8 cellular contexts compared by ENCODE assay signal in the genomic region with DNA sequence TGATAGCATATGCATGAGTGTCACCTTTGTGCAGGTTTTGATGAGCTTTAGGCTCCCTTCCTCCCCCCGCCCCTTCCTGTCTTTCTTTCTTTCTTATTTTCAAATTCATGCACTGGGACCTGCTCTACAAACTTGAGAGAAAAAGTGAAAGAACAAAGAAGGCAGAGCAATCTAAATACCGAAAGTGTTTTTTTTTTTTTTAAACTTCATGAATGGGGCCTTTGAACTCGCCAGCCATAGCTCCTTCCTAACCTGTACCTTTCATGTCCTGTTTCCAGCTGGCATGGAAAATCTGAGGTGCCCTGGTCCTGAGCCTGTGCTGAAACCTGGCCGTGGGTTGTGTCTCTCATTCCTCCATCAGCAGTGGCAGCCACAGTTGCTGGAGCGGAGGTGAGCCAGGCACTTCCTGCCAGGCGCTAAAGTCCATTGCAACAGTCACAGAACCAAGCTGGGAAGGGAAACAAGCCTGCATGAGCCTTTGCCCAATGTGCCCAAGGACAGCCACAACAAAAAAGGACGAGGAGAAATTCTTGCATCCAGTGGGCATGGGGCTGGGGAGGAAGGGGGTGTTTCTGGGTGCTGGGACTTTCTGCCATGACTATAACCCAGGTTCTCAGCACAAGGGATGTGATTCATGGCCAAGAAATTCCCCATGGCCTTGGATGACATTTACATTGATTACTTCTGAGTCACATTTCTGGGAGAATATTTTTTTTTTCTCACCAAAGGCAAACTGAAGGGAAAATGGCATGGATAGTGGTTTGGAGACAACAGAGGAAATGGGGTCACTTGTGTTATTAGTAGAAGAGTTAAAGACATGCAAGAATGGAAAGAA.
DNase-seq lines count a peak whose midpoint lies in the region; ATAC-seq and TF ChIP-seq lines count a peak whose summit lies in the region.

No MANE protein-coding gene starts in this region.

- H3K27me3 ChIP-seq in HCT116 (ENCODE audit: insufficient read depth, low read length) = no peaks in the 10 kb centered on the region

- intact Hi-C loops in HCT116 (cut with micrococcal nuclease) = loop anchor here (5.0 kb wide), 1 partner anchor 76 kb away; no protein-coding TSS in a partner anchor
- intact Hi-C loops in head of caudate nucleus (cut with DNase I) = no loop called here

- no peaks in the 10 kb centered on the region for H3K9me3 ChIP-seq in HCT116 (ENCODE audit: control insufficient read depth in 1 of 2, insufficient read depth in 1 of 2, low read depth in 1 of 2, low read length in 2 of 2)

- POLR2A ChIA-PET in HCT116 (lab: Charles Lee) = interaction anchor here (0.9 to 1.7 kb wide), 3 partner anchors 11 to 152 kb away, joined by 3 to 4 read pairs (median 3); no protein-coding TSS in a partner anchor

- H3K27ac ChIP-seq in HCT116 (ENCODE audit: low read depth, low read length) = peak overlapping the region; percentile 95

- DNase-seq in HCT116 (ENCODE audit: low read depth, low spot score) (peak; percentile 83), fibroblast of villous mesenchyme (ENCODE audit: low read depth) (peak; percentile 93), head of caudate nucleus (no peak), GM20000 (ENCODE audit: low spot score) (no peak)
- peak; percentile 2 to 25 for DNase-seq in activated CD4-positive, alpha-beta T cell treated with anti-CD3 and anti-CD28 coated beads, Interleukin-2, amount 50 U/mL, for 4 hours
- peak; percentile 36 to 48 for DNase-seq in stimulated activated CD8-positive, alpha-beta memory T cell treated with anti-CD3 and anti-CD28 coated beads, Interleukin-15, amount 100 ng/mL, for 48 hours (ENCODE audit: low read depth in 2 of 2)

- peak overlapping the region; percentile 52 for H2AFZ ChIP-seq in HCT116 (ENCODE audit: low read depth, low read length, poor library complexity, severe bottlenecking)

- TF ChIP-seq RAD21 in HCT116 (IDR thresholded peaks at IDR 0.05; ENCODE audit: low read depth) = peak; percentile 22; the same call in 1 of the 2 replicates

- no peaks in the 10 kb centered on the region for H3K9me2 ChIP-seq in HCT116 (ENCODE audit: insufficient read depth)

- no peaks in the 10 kb centered on the region for H4K20me1 ChIP-seq in HCT116 (ENCODE audit: insufficient read depth)

- H3K9ac ChIP-seq in HCT116 (ENCODE audit: low read length) = peak overlapping the region; percentile 72

- TF ChIP-seq CTCF in HCT116 (IDR thresholded peaks at IDR 0.05 in 2 of 3, conservative IDR thresholded peaks at IDR 0.05 in 1 of 3; ENCODE audit: borderline replicate concordance in 1 of 3, insufficient read depth in 1 of 3, low read depth in 2 of 3, low read length in 2 of 3) = no peak
- TF ChIP-seq CTCF in fibroblast of villous mesenchyme (IDR thresholded peaks at IDR 0.05; ENCODE audit: insufficient read depth, low read depth, low read length) = no peak
- TF ChIP-seq CTCF in GM20000 (IDR thresholded peaks at IDR 0.05; ENCODE audit: extremely low read depth, missing control alignments) = no peak

- RAD21 ChIA-PET in HCT116 (lab: Charles Lee; ENCODE audit: low non-redundant PET in 1 of 2, low total read pairs in 2 of 2, uncharacterized antibody in 2 of 2, unreplicated experiment in 2 of 2) = interaction anchor here in 1 of 2 experiments (0.7 kb wide), 1 partner anchor 113 kb away, joined by 3 read pairs; no protein-coding TSS in a partner anchor

- H3K4me3 ChIP-seq in HCT116 (replicated peaks in 1 of 2; ENCODE audit: low read depth in 1 of 2, low read length in 2 of 2) (peak overlapping the region; percentile 15 to 45), fibroblast of villous mesenchyme (ENCODE audit: low read depth, low read length) (no peak overlapping the region)

- BruUV-seq in HCT116 (replicated peaks; lab: Mats Ljungman, UMichigan) = TSS peak; percentile 92

- no peaks in the 10 kb centered on the region for H3K36me3 ChIP-seq in HCT116 (ENCODE audit: control insufficient read depth in 1 of 2, insufficient read depth in 2 of 2, low read length in 2 of 2)

- peak; percentile 79 for ATAC-seq in HCT116
- no peak for ATAC-seq in GM21619 (IDR thresholded peaks at IDR 0.05; ENCODE audit: unreplicated experiment)
- ATAC-seq in GM18498 (IDR thresholded peaks at IDR 0.05; ENCODE audit: unreplicated experiment) = no peak

- H3K4me1 ChIP-seq in HCT116 (ENCODE audit: control insufficient read depth in 1 of 2, insufficient read depth in 2 of 2, low read length in 2 of 2) = peaks cover 34 to 46% of the 10 kb centered on the region in 2 experiments

- no peaks in the 10 kb centered on the region for H3K79me2 ChIP-seq in HCT116 (ENCODE audit: insufficient read depth, low read length)

- no peak for TF ChIP-seq POLR2A in HCT116 (IDR thresholded peaks at IDR 0.05; ENCODE audit: borderline replicate concordance, extremely low read depth, insufficient read depth, insufficient read length)

- peak overlapping the region; percentile 76 for H3K4me2 ChIP-seq in HCT116 (ENCODE audit: low read length)

- CTCF ChIA-PET in HCT116 (lab: Charles Lee) = no interaction called here

TF ChIP-seq in HCT116, 20 proteins besides CTCF, POLR2A, EP300 and RAD21 (continues in another document):
- TF ChIP-seq TCF7L2 (IDR thresholded peaks at IDR 0.05; ENCODE audit: borderline replicate concordance, extremely low read depth, insufficient read depth, insufficient read length) (peak; percentile 83), ZFX (IDR thresholded peaks at IDR 0.05) (no peak), ATF3 (IDR thresholded peaks at IDR 0.05) (no peak), CBX3 (IDR thresholded peaks at IDR 0.05; ENCODE audit: low read depth) (peak; percentile 83), YY1 (IDR thresholded peaks at IDR 0.05; ENCODE audit: extremely low read depth, insufficient replicate concordance, low read depth, low read length) (peak; percentile 76), SIN3A (IDR thresholded peaks at IDR 0.05; ENCODE audit: low read depth) (no peak; the same call in 1 of the 2 replicates), POLR2AphosphoS5 (IDR thresholded peaks at IDR 0.05; ENCODE audit: low read depth, low read length) (peak; percentile 55; the same call in 1 of the 2 replicates), SP1 (IDR thresholded peaks at IDR 0.05; ENCODE audit: low read depth) (peak; percentile 79), ZNF274 (IDR thresholded peaks at IDR 0.05; ENCODE audit: low read depth, low read length) (no peak), ELF1 (IDR thresholded peaks at IDR 0.05; ENCODE audit: borderline replicate concordance, low read depth) (no peak), JUND (IDR thresholded peaks at IDR 0.05) (peak; percentile 86), EZH2 (IDR thresholded peaks at IDR 0.05) (no peak), EGR1 (IDR thresholded peaks at IDR 0.05; ENCODE audit: low read depth) (peak; percentile 31; the same call in 1 of the 2 replicates), EZH2phosphoT487 (IDR thresholded peaks at IDR 0.05; ENCODE audit: borderline replicate concordance) (no peak), CEBPB (IDR thresholded peaks at IDR 0.05; ENCODE audit: low read depth) (peak; percentile 60; the same call in 1 of the 2 replicates)
- TF ChIP-seq, protein P1, sequence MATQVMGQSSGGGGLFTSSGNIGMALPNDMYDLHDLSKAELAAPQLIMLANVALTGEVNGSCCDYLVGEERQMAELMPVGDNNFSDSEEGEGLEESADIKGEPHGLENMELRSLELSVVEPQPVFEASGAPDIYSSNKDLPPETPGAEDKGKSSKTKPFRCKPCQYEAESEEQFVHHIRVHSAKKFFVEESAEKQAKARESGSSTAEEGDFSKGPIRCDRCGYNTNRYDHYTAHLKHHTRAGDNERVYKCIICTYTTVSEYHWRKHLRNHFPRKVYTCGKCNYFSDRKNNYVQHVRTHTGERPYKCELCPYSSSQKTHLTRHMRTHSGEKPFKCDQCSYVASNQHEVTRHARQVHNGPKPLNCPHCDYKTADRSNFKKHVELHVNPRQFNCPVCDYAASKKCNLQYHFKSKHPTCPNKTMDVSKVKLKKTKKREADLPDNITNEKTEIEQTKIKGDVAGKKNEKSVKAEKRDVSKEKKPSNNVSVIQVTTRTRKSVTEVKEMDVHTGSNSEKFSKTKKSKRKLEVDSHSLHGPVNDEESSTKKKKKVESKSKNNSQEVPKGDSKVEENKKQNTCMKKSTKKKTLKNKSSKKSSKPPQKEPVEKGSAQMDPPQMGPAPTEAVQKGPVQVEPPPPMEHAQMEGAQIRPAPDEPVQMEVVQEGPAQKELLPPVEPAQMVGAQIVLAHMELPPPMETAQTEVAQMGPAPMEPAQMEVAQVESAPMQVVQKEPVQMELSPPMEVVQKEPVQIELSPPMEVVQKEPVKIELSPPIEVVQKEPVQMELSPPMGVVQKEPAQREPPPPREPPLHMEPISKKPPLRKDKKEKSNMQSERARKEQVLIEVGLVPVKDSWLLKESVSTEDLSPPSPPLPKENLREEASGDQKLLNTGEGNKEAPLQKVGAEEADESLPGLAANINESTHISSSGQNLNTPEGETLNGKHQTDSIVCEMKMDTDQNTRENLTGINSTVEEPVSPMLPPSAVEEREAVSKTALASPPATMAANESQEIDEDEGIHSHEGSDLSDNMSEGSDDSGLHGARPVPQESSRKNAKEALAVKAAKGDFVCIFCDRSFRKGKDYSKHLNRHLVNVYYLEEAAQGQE (IDR thresholded peaks at IDR 0.05; ENCODE audit: low read depth) = no peak
- TF ChIP-seq, protein P2, sequence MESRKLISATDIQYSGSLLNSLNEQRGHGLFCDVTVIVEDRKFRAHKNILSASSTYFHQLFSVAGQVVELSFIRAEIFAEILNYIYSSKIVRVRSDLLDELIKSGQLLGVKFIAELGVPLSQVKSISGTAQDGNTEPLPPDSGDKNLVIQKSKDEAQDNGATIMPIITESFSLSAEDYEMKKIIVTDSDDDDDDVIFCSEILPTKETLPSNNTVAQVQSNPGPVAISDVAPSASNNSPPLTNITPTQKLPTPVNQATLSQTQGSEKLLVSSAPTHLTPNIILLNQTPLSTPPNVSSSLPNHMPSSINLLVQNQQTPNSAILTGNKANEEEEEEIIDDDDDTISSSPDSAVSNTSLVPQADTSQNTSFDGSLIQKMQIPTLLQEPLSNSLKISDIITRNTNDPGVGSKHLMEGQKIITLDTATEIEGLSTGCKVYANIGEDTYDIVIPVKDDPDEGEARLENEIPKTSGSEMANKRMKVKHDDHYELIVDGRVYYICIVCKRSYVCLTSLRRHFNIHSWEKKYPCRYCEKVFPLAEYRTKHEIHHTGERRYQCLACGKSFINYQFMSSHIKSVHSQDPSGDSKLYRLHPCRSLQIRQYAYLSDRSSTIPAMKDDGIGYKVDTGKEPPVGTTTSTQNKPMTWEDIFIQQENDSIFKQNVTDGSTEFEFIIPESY (IDR thresholded peaks at IDR 0.05; ENCODE audit: extremely low read depth, insufficient replicate concordance, low read length) = no peak
- TF ChIP-seq, protein P3, sequence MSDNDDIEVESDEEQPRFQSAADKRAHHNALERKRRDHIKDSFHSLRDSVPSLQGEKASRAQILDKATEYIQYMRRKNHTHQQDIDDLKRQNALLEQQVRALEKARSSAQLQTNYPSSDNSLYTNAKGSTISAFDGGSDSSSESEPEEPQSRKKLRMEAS (IDR thresholded peaks at IDR 0.05) = peak; percentile 42

Comparison
In these comparisons a context has a peak if more than half of its experiments do, and no peak if none do; other contexts are left out.
1. DNase-seq: peak in HCT116 (single experiment), activated CD4-positive, alpha-beta T cell treated with anti-CD3 and anti-CD28 coated beads, Interleukin-2, amount 50 U/mL, for 4 hours (2 of 2), fibroblast of villous mesenchyme (single experiment) and stimulated activated CD8-positive, alpha-beta memory T cell treated with anti-CD3 and anti-CD28 coated beads, Interleukin-15, amount 100 ng/mL, for 48 hours (2 of 2); none in head of caudate nucleus (0 of 42) and GM20000 (single experiment).